In genomic region chr5:10248378-10249260, GRCh38 we compare ENCODE assay signal across 8 cellular contexts. TPM values are rescaled to one million over a fixed set of nuclear protein-coding genes. Genes with fewer than 3 reads are reported as not detected.
DNase-seq lines count a peak whose midpoint lies in the region; ATAC-seq, FAIRE-seq and TF ChIP-seq lines count a peak whose summit lies in the region.

No MANE protein-coding gene starts in this region.

- no peaks in the 10 kb centered on the region for H3K9me3 Mint-ChIP-seq in activated naive CD8-positive, alpha-beta T cell (ENCODE audit: low read depth)

- FAIRE-seq in kidney (lab: Jason Lieb, UNC): no peak

- H3K4me3 Mint-ChIP-seq in activated naive CD8-positive, alpha-beta T cell: peak overlapping the region; percentile 100

- TF ChIP-seq CTCF in kidney (IDR thresholded peaks at IDR 0.05; ENCODE audit: borderline replicate concordance, extremely low read depth, insufficient read depth) (no peak), thyroid gland (IDR thresholded peaks at IDR 0.05) (no peak)

- H3K27ac Mint-ChIP-seq in activated naive CD8-positive, alpha-beta T cell: peak overlapping the region; percentile 100

- H3K27me3 Mint-ChIP-seq in activated naive CD8-positive, alpha-beta T cell: no peaks in the 10 kb centered on the region

- H3K4me1 ChIP-seq in kidney (ENCODE audit: control insufficient read depth in 1 of 2, insufficient read depth in 1 of 2, low read depth in 1 of 2, low read length in 2 of 2) (peaks cover 18 to 19% of the 10 kb centered on the region in 2 donors), thyroid gland (peaks cover 26 to 35% of the 10 kb centered on the region in 2 donors)

- no peak for TF ChIP-seq POLR2A in thyroid gland (IDR thresholded peaks at IDR 0.05)

- H3K36me3 ChIP-seq in kidney (ENCODE audit: control insufficient read depth in 1 of 2, insufficient read depth in 2 of 2, low read length in 2 of 2) (peaks cover 0 to 3% of the 10 kb centered on the region in 2 donors), thyroid gland (no peaks in the 10 kb centered on the region)

- H3K9me3 ChIP-seq in kidney (ENCODE audit: control insufficient read depth in 1 of 2, low read length in 2 of 2) (no peaks in the 10 kb centered on the region), thyroid gland (no peaks in the 10 kb centered on the region)

- intact Hi-C loops in Right ventricle myocardium superior (cut with DNase I): no loop called here
- intact Hi-C loops in left cardiac atrium (cut with DNase I): no loop called here
- intact Hi-C loops in kidney (cut with DNase I): no loop called here
- intact Hi-C loops in thyroid gland (cut with DNase I): no loop called here

- H3K27me3 ChIP-seq in thyroid gland: no peaks in the 10 kb centered on the region

- H3K9ac ChIP-seq in kidney (ENCODE audit: low read length in 2 of 2): peak overlapping the region; percentile 9 to 93

- peaks cover 49% of the 10 kb centered on the region for H3K4me1 Mint-ChIP-seq in activated naive CD8-positive, alpha-beta T cell (ENCODE audit: low read depth)

- H3K27ac ChIP-seq in kidney (ENCODE audit: low read depth in 2 of 2, low read length in 2 of 2): peak overlapping the region in 1 of 2 donors; percentile 99
- peak overlapping the region; percentile 94 to 98 (median 97) for H3K27ac ChIP-seq in thyroid gland

- peak; percentile 54 for DNase-seq in Right ventricle myocardium superior
- DNase-seq in left cardiac atrium: no peak
- no peak for DNase-seq in kidney
- peak; percentile 48 to 60 for DNase-seq in thyroid gland
- DNase-seq in stimulated activated CD4-positive, alpha-beta T cell treated with anti-CD3 and anti-CD28 coated beads, Interleukin-12 subunit alpha, Interleukin-12 subunit beta, amount 100 ng/mL, for 4 hours: no peak
- DNase-seq in medulla oblongata (ENCODE audit: extremely low spot score): no peak

- peaks cover 18% of the 10 kb centered on the region for H3K36me3 Mint-ChIP-seq in activated naive CD8-positive, alpha-beta T cell

- WGBS in thyroid gland, 2 donors: 46 to 55% methylated on average over 27 to 29 of the region's 29 CpGs

- peak overlapping the region; percentile 91 to 98 for H3K4me3 ChIP-seq in kidney (ENCODE audit: low read length in 2 of 2)
- H3K4me3 ChIP-seq in thyroid gland (replicated peaks in 1 of 3): peak overlapping the region in 2 of 3 donors; percentile 75 to 95

- peak; percentile 0 for ATAC-seq in Right ventricle myocardium superior (ENCODE audit: poor library complexity)
- ATAC-seq in left cardiac atrium: no peak
- peak; percentile 7 for ATAC-seq in HG03196 (IDR thresholded peaks at IDR 0.05; ENCODE audit: unreplicated experiment)

RNA-seq across cellular contexts. Expression of gene ATPSCKMT, which starts 1.1 kb away (rescaled TPM):
- total RNA-seq in Right ventricle myocardium superior: 18.1 TPM
- 10 to 100 TPM; 10.6 to 19.3 TPM for total RNA-seq in left cardiac atrium
- 27.8 TPM for total RNA-seq in kidney
- 12.1 TPM for polyA plus RNA-seq in kidney (ENCODE audit: insufficient read depth, low read depth, low replicate concordance)
- 10 to 100 TPM; 41.0 to 54.1 (median 49.6) TPM for total RNA-seq in thyroid gland

RNA-seq across cellular contexts. Expression of gene CCT5, which starts 1.5 kb away (rescaled TPM):
- 92.8 TPM for total RNA-seq in Right ventricle myocardium superior
- 100 to 1,000 TPM; 106 to 117 TPM for total RNA-seq in left cardiac atrium
- total RNA-seq in kidney: 136 TPM
- polyA plus RNA-seq in kidney (ENCODE audit: insufficient read depth, low read depth, low replicate concordance): 130 TPM
- total RNA-seq in thyroid gland: 100 to 1,000 TPM; 104 to 201 (median 163) TPM

RNA-seq across cellular contexts. Expression of gene CMBL, which starts 59.1 kb away (rescaled TPM):
- total RNA-seq in Right ventricle myocardium superior: 50.0 TPM
- total RNA-seq in left cardiac atrium: 10 to 100 TPM; 23.9 to 39.5 TPM
- 36.6 TPM for total RNA-seq in kidney
- polyA plus RNA-seq in kidney (ENCODE audit: insufficient read depth, low read depth, low replicate concordance): 243 TPM
- total RNA-seq in thyroid gland: 10 to 100 TPM; 10.3 to 32.0 (median 23.4) TPM

Comparison
In these comparisons a context has a peak if more than half of its experiments do, and no peak if none do; other contexts are left out.
1. ATAC-seq: peak in Right ventricle myocardium superior (single experiment) and HG03196 (single experiment); none in left cardiac atrium (0 of 2).
2. DNase-seq: peak in Right ventricle myocardium superior (single experiment) and thyroid gland (2 of 2); none in left cardiac atrium (single experiment), kidney (single experiment), stimulated activated CD4-positive, alpha-beta T cell treated with anti-CD3 and anti-CD28 coated beads, Interleukin-12 subunit alpha, Interleukin-12 subunit beta, amount 100 ng/mL, for 4 hours (single experiment) and medulla oblongata (single experiment).